ENCODE assay signal across 21 cellular contexts in the genomic region with DNA sequence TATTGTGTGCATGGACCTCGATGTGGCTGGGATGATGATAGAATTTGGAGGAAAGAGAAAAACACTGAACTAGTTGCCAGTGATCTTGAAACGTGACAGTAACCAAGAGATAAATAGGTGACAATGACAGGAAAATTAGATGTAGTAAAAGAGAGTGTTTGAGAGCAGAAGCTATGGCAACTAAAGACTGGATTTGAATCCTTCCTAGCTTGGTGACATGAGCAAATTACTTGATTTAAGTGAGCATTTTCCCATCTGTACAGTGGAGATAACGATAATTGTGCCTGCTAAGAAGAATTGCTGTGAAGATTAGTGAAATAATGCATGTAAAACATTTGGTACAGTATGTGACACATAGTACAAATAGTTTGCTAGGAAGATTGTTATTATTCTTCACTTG.
"Had no signal": no experiment of that assay in that cellular context is flagged by ENCODE, and none has a peak within 500 bp of the region (broad histone marks: within the 10 kb centered on the region; RNA-seq: fewer than 3 reads in every experiment).

No MANE protein-coding gene starts in this region.

- DNase-seq: hippocampal formation; left ventricle myocardium inferior; mesendoderm; naive B cell; natural killer cell; nephron progenitor cell; ovary; right lobe of liver; stimulated activated CD4-positive, alpha-beta T cell treated with anti-CD3 and anti-CD28 coated beads, Interleukin-1b, Interleukin-23, amount 100 ng/mL, for 48 hours; stimulated activated CD4-positive, alpha-beta T cell treated with anti-CD3 and anti-CD28 coated beads, Interleukin-2, amount 100 ng/mL, for 48 hours; stimulated activated CD4-positive, alpha-beta T cell treated with anti-CD3 and anti-CD28 coated beads, Interleukin-4, amount 100 ng/mL, for 4 hours; stimulated activated CD8-positive, alpha-beta memory T cell treated with anti-CD3 and anti-CD28 coated beads, Interleukin-4, amount 100 ng/mL, for 48 hours; stimulated activated naive CD4-positive, alpha-beta T cell treated with Interleukin-2 at 50 U/mL for 16 hours; stimulated activated naive CD8-positive, alpha-beta T cell treated with anti-CD3 and anti-CD28 coated beads, Interleukin-15, amount 100 ng/mL, for 72 hours; substantia nigra; uterus had no signal

- H3K4me2 ChIP-seq: smooth muscle cell had no signal

- H3K9me3 ChIP-seq: left ventricle myocardium inferior, ovary, right atrium auricular region, right lobe of liver, tibial nerve, uterus had no signal

- H3K36me3 ChIP-seq: ovary, right atrium auricular region, right lobe of liver, uterus had no signal

- ATAC-seq: natural killer cell; right lobe of liver; stimulated activated memory B cell treated with anti-CD40 and anti-IgM and Interleukin-4, amounts not matched to agents 10 μg/mL and 1 μg/mL and 100 μg/mL, for 72 hours; stimulated activated naive CD8-positive, alpha-beta T cell treated with anti-CD3 and anti-CD28 coated beads, Interleukin-15, amount 100 ng/mL, for 72 hours had no signal

- H3K4me3 ChIP-seq: left ventricle myocardium inferior, lung, ovary, right atrium auricular region, right lobe of liver, smooth muscle cell, tibial nerve, uterus had no signal

- H3K27ac ChIP-seq: left ventricle myocardium inferior, ovary, right atrium auricular region, right lobe of liver, tibial nerve, uterus had no signal

- H3K27me3 ChIP-seq: ovary, right atrium auricular region, right lobe of liver, tibial nerve, uterus had no signal

- H3K4me1 ChIP-seq: uterus had no signal
